10 cellular contexts compared by ENCODE assay signal in genomic region chr4:136637071-136637777, GRCh38.
DNase-seq lines count a peak whose midpoint lies in the region; ATAC-seq, FAIRE-seq and TF ChIP-seq lines count a peak whose summit lies in the region.
"Had no signal": no experiment of that assay in that cellular context is flagged by ENCODE, and none has a peak within 500 bp of the region (broad histone marks: within the 10 kb centered on the region; RNA-seq: fewer than 3 reads in every experiment).

No MANE protein-coding gene starts in this region.

- intact Hi-C loops in Right ventricle myocardium superior (cut with DNase I) (no loop called here), endothelial cell of umbilical vein (cut with micrococcal nuclease) (no loop called here), testis (cut with DNase I; ENCODE audit: low total_unique reads) (no loop called here)

- TF ChIP-seq POLR2A in endothelial cell of umbilical vein (IDR thresholded peaks at IDR 0.05; ENCODE audit: low read depth, low read length) (no peak), testis (IDR thresholded peaks at IDR 0.05) (no peak)

- H3K27me3 ChIP-seq in cardiac muscle cell: no peaks in the 10 kb centered on the region
- H3K27me3 ChIP-seq in endothelial cell of umbilical vein (ENCODE audit: control insufficient read depth in 2 of 2, insufficient read depth in 2 of 2, low read length in 2 of 2): no peaks in the 10 kb centered on the region
- H3K27me3 ChIP-seq in testis: no peaks in the 10 kb centered on the region

- 65 to 69% methylated on average over 9 of the region's 9 CpGs for WGBS in testis, 2 donors

- peak; percentile 52 for TF ChIP-seq CTCF in cardiac muscle cell (IDR thresholded peaks at IDR 0.05; ENCODE audit: low read depth, low read length)
- peak; percentile 31 to 46 for TF ChIP-seq CTCF in endothelial cell of umbilical vein (IDR thresholded peaks at IDR 0.05; ENCODE audit: extremely low read depth in 1 of 2, insufficient read depth in 1 of 2, low read depth in 1 of 2, low read length in 2 of 2)
- TF ChIP-seq CTCF in testis (IDR thresholded peaks at IDR 0.05): peak in 1 of 3 experiments; percentile 51

- H3K36me3 ChIP-seq in cardiac muscle cell (no peaks in the 10 kb centered on the region), endothelial cell of umbilical vein (ENCODE audit: control insufficient read depth in 2 of 2, extremely low read depth in 1 of 2, insufficient read depth in 2 of 2, low read length in 2 of 2) (no peaks in the 10 kb centered on the region), testis (ENCODE audit: low read depth, missing control alignments) (no peaks in the 10 kb centered on the region)

- H4K20me1 ChIP-seq in endothelial cell of umbilical vein (replicated peaks; ENCODE audit: control insufficient read depth, extremely low read depth, insufficient read depth, low read length): no peaks in the 10 kb centered on the region

- ATAC-seq in Right ventricle myocardium superior (ENCODE audit: poor library complexity): no peak
- no peak for ATAC-seq in GM21619 (IDR thresholded peaks at IDR 0.05; ENCODE audit: unreplicated experiment)
- no peak for ATAC-seq in GM19035 (IDR thresholded peaks at IDR 0.05; ENCODE audit: unreplicated experiment)
- ATAC-seq: esophagus mucosa had no signal

- no peak for FAIRE-seq in endothelial cell of umbilical vein (lab: Jason Lieb, UNC)

- H3K9me3 ChIP-seq in cardiac muscle cell (ENCODE audit: low read depth) (no peaks in the 10 kb centered on the region), endothelial cell of umbilical vein (replicated peaks; ENCODE audit: control insufficient read depth, insufficient read depth, low read length) (no peaks in the 10 kb centered on the region), testis (no peaks in the 10 kb centered on the region)

- no TSS peak for BruUV-seq in endothelial cell of umbilical vein (replicated peaks; lab: Mats Ljungman, UMichigan)

- no peak overlapping the region for H3K27ac ChIP-seq in cardiac muscle cell
- H3K27ac ChIP-seq in endothelial cell of umbilical vein (ENCODE audit: insufficient read depth, low read depth, low read length): no peak overlapping the region
- no peak overlapping the region for H3K27ac ChIP-seq in testis

- no peaks in the 10 kb centered on the region for H3K79me2 ChIP-seq in endothelial cell of umbilical vein (ENCODE audit: control insufficient read depth, insufficient read depth, low read length)

- no peak overlapping the region for H2AFZ ChIP-seq in endothelial cell of umbilical vein (ENCODE audit: low read depth, low read length)

- dilution Hi-C loops in endothelial cell of umbilical vein (cut with MboI; ENCODE audit: extremely low pct_ligation_motif_present, low sequenced_read_pairs): no loop called here

- no peak overlapping the region for H3K9ac ChIP-seq in endothelial cell of umbilical vein (replicated peaks; ENCODE audit: extremely low read depth, insufficient read depth, low read length)

- no peaks in the 10 kb centered on the region for H3K9me1 ChIP-seq in endothelial cell of umbilical vein (replicated peaks; ENCODE audit: control insufficient read depth, extremely low read depth, insufficient read depth, low read length)

- CTCF ChIA-PET in endothelial cell of umbilical vein (lab: Charles Lee): no interaction called here

- DNase-seq in cardiac muscle cell (ENCODE audit: low read depth in 1 of 2, low spot score in 1 of 2) (peak; percentile 20 to 44), Right ventricle myocardium superior (no peak), NCI-H82 (lab: John Stamatoyannopoulos, UW) (peak; percentile 30), endothelial cell of umbilical vein (ENCODE audit: low read depth, low spot score) (peak; percentile 16), testis (peak; percentile 69), AG20443 (ENCODE audit: low spot score) (no peak)
- DNase-seq: CD4-positive, CD25-positive, alpha-beta regulatory T cell had no signal

- H3K4me3 ChIP-seq in cardiac muscle cell (no peak overlapping the region), endothelial cell of umbilical vein (replicated peaks in 1 of 3; ENCODE audit: insufficient read depth in 1 of 3, low read depth in 1 of 3, low read length in 3 of 3) (no peak overlapping the region), testis (no peak overlapping the region)

- POLR2A ChIA-PET in endothelial cell of umbilical vein (lab: Charles Lee): no interaction called here

- H3K4me1 ChIP-seq in cardiac muscle cell (ENCODE audit: low read depth) (no peaks in the 10 kb centered on the region), endothelial cell of umbilical vein (ENCODE audit: control insufficient read depth, extremely low read depth, insufficient read depth, low read length) (no peaks in the 10 kb centered on the region), testis (no peaks in the 10 kb centered on the region)

- no peak overlapping the region for H3K4me2 ChIP-seq in endothelial cell of umbilical vein (ENCODE audit: insufficient read depth, low read length)

TF ChIP-seq in endothelial cell of umbilical vein, 7 proteins besides CTCF, POLR2A, EP300 and RAD21:
- TF ChIP-seq MAX (IDR thresholded peaks at IDR 0.05; ENCODE audit: insufficient read depth, insufficient read length) (no peak), EZH2 (IDR thresholded peaks at IDR 0.05; ENCODE audit: borderline replicate concordance, low read depth, low read length, severe bottlenecking) (no peak), MYC (IDR thresholded peaks at IDR 0.05; ENCODE audit: low read depth, low read length) (no peak), GATA2 (IDR thresholded peaks at IDR 0.05; ENCODE audit: insufficient read depth, insufficient read length, low read depth, low read length) (no peak), POLR2AphosphoS5 (IDR thresholded peaks at IDR 0.05; ENCODE audit: insufficient read depth, low read depth, low read length) (no peak), FOS (IDR thresholded peaks at IDR 0.05; ENCODE audit: borderline replicate concordance, insufficient read depth, low read length) (no peak), JUN (IDR thresholded peaks at IDR 0.05; ENCODE audit: borderline replicate concordance, insufficient read depth, insufficient read length, low read depth) (no peak)

Comparison
In these comparisons a context has a peak if more than half of its experiments do, and no peak if none do; other contexts are left out.
1. DNase-seq: peak in cardiac muscle cell (2 of 2), NCI-H82 (single experiment), endothelial cell of umbilical vein (single experiment) and testis (single experiment); none in Right ventricle myocardium superior (single experiment) and AG20443 (single experiment).